22 cellular contexts compared by ENCODE assay signal in genomic region chr3:133712017-133712416, GRCh38.
"Had no signal": no experiment of that assay in that cellular context is flagged by ENCODE, and none has a peak within 500 bp of the region (broad histone marks: within the 10 kb centered on the region; RNA-seq: fewer than 3 reads in every experiment).

No MANE protein-coding gene starts in this region.

- H3K4me1 Mint-ChIP-seq: activated naive CD8-positive, alpha-beta T cell treated with anti-CD3 and anti-CD28 coated beads, Interleukin-2, amount 50 U/mL, for 24 hours had no signal

- H3K27ac Mint-ChIP-seq: activated CD8-positive, alpha-beta T cell treated with anti-CD3 and anti-CD28 coated beads, Interleukin-2, amount 10 ng/mL, durations not matched to agents 7 days and 5 days; activated naive CD8-positive, alpha-beta T cell treated with anti-CD3 and anti-CD28 coated beads, Interleukin-2, amount 50 U/mL, for 24 hours; activated T-cell treated with anti-CD3 and anti-CD28 coated beads, Interleukin-2, amount 50 U/mL, for 24 hours; activated T-helper 2 cell treated with anti-CD3 and anti-CD28 coated beads, Interferon-gamma antibody, Interleukin-2, Interleukin-4, amounts not matched to agents 10 μg/mL and 5 μg/mL and 100 μg/mL, durations not matched to agents 14 hours and 24 hours and 36 hours had no signal

- H3K36me3 ChIP-seq: brain microvascular endothelial cell, esophagus squamous epithelium, right atrium auricular region, suprapubic skin, upper lobe of right lung had no signal

- H3K4me3 Mint-ChIP-seq: activated CD8-positive, alpha-beta T cell treated with anti-CD3 and anti-CD28 coated beads, Interleukin-2, amount 10 ng/mL, durations not matched to agents 7 days and 5 days; activated naive CD8-positive, alpha-beta T cell treated with anti-CD3 and anti-CD28 coated beads, Interleukin-2, amount 50 U/mL, for 24 hours; activated T-cell treated with anti-CD3 and anti-CD28 coated beads, Interleukin-2, amount 50 U/mL, for 24 hours had no signal

- H3K27me3 ChIP-seq: esophagus squamous epithelium, right atrium auricular region, suprapubic skin, upper lobe of right lung had no signal

- H3K27me3 Mint-ChIP-seq: activated T-cell treated with anti-CD3 and anti-CD28 coated beads, Interleukin-2, amount 50 U/mL, for 24 hours had no signal

- H3K9me3 ChIP-seq: esophagus squamous epithelium, right atrium auricular region, suprapubic skin, upper lobe of right lung had no signal

- ATAC-seq: activated CD8-positive, alpha-beta T cell treated with anti-CD3 and anti-CD28 coated beads, Interleukin-2, amount 10 ng/mL, durations not matched to agents 7 days and 5 days; activated naive CD8-positive, alpha-beta T cell treated with anti-CD3 and anti-CD28 coated beads, Interleukin-2, amount 50 U/mL, for 24 hours; SK-N-SH treated with all-trans-retinoic acid at 6 μM for 48 hours; stimulated activated naive CD8-positive, alpha-beta T cell treated with anti-CD3 and anti-CD28 coated beads, Interleukin-15, Interleukin-2, amounts not matched to agents 100 U/mL and 50 U/mL, for 24 hours; upper lobe of right lung had no signal

- H3K9me3 Mint-ChIP-seq: activated naive CD8-positive, alpha-beta T cell treated with anti-CD3 and anti-CD28 coated beads, Interleukin-2, amount 50 U/mL, for 24 hours; activated T-cell treated with anti-CD3 and anti-CD28 coated beads, Interleukin-2, amount 50 U/mL, for 24 hours; activated T-helper 2 cell treated with anti-CD3 and anti-CD28 coated beads, Interferon-gamma antibody, Interleukin-2, Interleukin-4, amounts not matched to agents 10 μg/mL and 5 μg/mL and 100 μg/mL, durations not matched to agents 14 hours and 24 hours and 36 hours had no signal

- DNase-seq: activated CD4-positive, alpha-beta T cell treated with anti-CD3 and anti-CD28 coated beads for 48 hours; activated CD4-positive, CD25-positive, alpha-beta regulatory T cell; activated CD8-positive, alpha-beta T cell treated with anti-CD3 and anti-CD28 coated beads, Interleukin-2, amount 10 ng/mL, durations not matched to agents 7 days and 5 days; activated naive CD4-positive, alpha-beta T cell treated with Interleukin-2 at 50 U/mL for 16 hours; activated naive CD8-positive, alpha-beta T cell treated with anti-CD3 and anti-CD28 coated beads, Interleukin-2, amount 50 U/mL, for 24 hours; activated T-cell treated with anti-CD3 and anti-CD28 coated beads, Interleukin-2, amount 50 U/mL, for 24 hours; aorta; brain microvascular endothelial cell; central memory CD4-positive, alpha-beta T cell; cortex of kidney; effector CD4-positive, alpha-beta T cell; esophagus squamous epithelium; occipital lobe; stimulated activated CD4-positive, alpha-beta T cell treated with anti-CD3 and anti-CD28 coated beads, Interleukin-2, amount 100 ng/mL, for 24 hours; stimulated activated naive CD8-positive, alpha-beta T cell treated with anti-CD3 and anti-CD28 coated beads, Interleukin-15, Interleukin-2, amounts not matched to agents 100 U/mL and 50 U/mL, for 24 hours; T-helper 1 cell; T-helper 9 cell; upper lobe of right lung had no signal

- H3K27ac ChIP-seq: brain microvascular endothelial cell, esophagus squamous epithelium, right atrium auricular region, suprapubic skin, upper lobe of right lung had no signal

- H3K4me3 ChIP-seq: esophagus squamous epithelium, right atrium auricular region, suprapubic skin, upper lobe of right lung had no signal

- H3K4me1 ChIP-seq: right atrium auricular region, upper lobe of right lung had no signal
